ENCODE assay signal across 8 cellular contexts in the genomic region with DNA sequence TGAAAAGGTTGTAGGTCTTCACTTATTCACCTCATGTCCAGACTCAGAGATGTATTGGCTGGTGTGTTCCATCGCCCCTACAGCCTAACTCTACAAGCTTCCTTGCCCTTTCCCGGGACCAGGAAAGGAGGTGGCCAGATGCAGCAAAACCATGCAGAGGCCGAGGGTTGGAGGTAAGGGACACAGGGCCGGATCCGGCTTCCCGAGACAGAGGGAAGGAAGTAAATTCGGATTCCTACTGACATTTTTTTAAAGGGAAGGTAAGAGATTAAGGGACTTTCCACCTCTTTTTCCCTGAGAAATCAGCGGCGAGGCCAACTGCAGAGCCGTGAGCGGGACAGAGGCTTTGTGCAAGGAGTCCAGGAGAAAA.
A peak's percentile ranks its signal among the peaks of the same experiment; 100 is the strongest.
DNase-seq lines count a peak whose midpoint lies in the region; ATAC-seq and TF ChIP-seq lines count a peak whose summit lies in the region.

No MANE protein-coding gene starts in this region.

- H3K4me1 ChIP-seq in OCI-LY1 (ENCODE audit: insufficient read depth, low read length, severe bottlenecking) (no peaks in the 10 kb centered on the region), parathyroid adenoma (peaks cover 2% of the 10 kb centered on the region)

- TF ChIP-seq CTCF in OCI-LY1 (IDR thresholded peaks at IDR 0.05; ENCODE audit: low read length), result no peak
- no peak for TF ChIP-seq CTCF in parathyroid adenoma (IDR thresholded peaks at IDR 0.05)

- ATAC-seq in effector memory CD8-positive, alpha-beta T cell (replicated peaks), result no peak
- ATAC-seq in HG02678 (IDR thresholded peaks at IDR 0.05; ENCODE audit: unreplicated experiment), result no peak

- H3K4me2 ChIP-seq in OCI-LY1 (ENCODE audit: low read length), result peak overlapping the region; percentile 26; the same call in 1 of the 2 replicates
- peak overlapping the region; percentile 44 for H3K4me2 ChIP-seq in parathyroid adenoma (ENCODE audit: low read length)

- H3K9me3 ChIP-seq in OCI-LY1 (ENCODE audit: low read length) (peaks cover under 1% of the 10 kb centered on the region; the same call in 1 of the 2 replicates), parathyroid adenoma (ENCODE audit: control insufficient read depth, low read length) (no peaks in the 10 kb centered on the region)

- H3K4me1 Mint-ChIP-seq in effector memory CD8-positive, alpha-beta T cell (ENCODE audit: low read depth in 2 of 2), result peaks cover 5 to 8% of the 10 kb centered on the region in 2 donors

- H3K27me3 ChIP-seq in OCI-LY1 (ENCODE audit: insufficient read depth, low read length) (0 out of 2 replicates have a peak, but pooled peaks cover 5% of the 10 kb centered on the region), parathyroid adenoma (ENCODE audit: control insufficient read depth, insufficient read depth, low read length) (no peaks in the 10 kb centered on the region)

- no peaks in the 10 kb centered on the region for H3K9me3 Mint-ChIP-seq in effector memory CD8-positive, alpha-beta T cell

- H3K4me3 Mint-ChIP-seq in effector memory CD8-positive, alpha-beta T cell, result peak overlapping the region; percentile 72 to 78

- H3K9ac ChIP-seq in OCI-LY1 (ENCODE audit: low read length) (no peak overlapping the region), parathyroid adenoma (no peak overlapping the region)

- no peaks in the 10 kb centered on the region for H4K20me1 ChIP-seq in OCI-LY1 (ENCODE audit: insufficient read depth, low read length)

- H3K36me3 Mint-ChIP-seq in effector memory CD8-positive, alpha-beta T cell (ENCODE audit: insufficient read depth), result no peaks in the 10 kb centered on the region

- H3K4me3 ChIP-seq in OCI-LY1 (ENCODE audit: low read depth, low read length, poor library complexity, severe bottlenecking), result peak overlapping the region; percentile 30
- no peak overlapping the region for H3K4me3 ChIP-seq in parathyroid adenoma (ENCODE audit: low read depth, low read length)

- DNase-seq in NCI-H748 (lab: John Stamatoyannopoulos, UW; ENCODE audit: unreplicated experiment), result peak; percentile 22
- no peak for DNase-seq in NCI-H748 treated with DMSO at 0.1 percent for 48 hours (lab: John Stamatoyannopoulos, UW)
- no peak for DNase-seq in effector memory CD8-positive, alpha-beta T cell
- no peak for DNase-seq in NCI-H1694 treated with DMSO at 0.1 percent for 48 hours (lab: John Stamatoyannopoulos, UW)
- DNase-seq in Ammon's horn (ENCODE audit: low spot score), result no peak

- no peaks in the 10 kb centered on the region for H3F3A ChIP-seq in OCI-LY1 (ENCODE audit: insufficient read depth, low read length)

- H3K27ac ChIP-seq in OCI-LY1 (ENCODE audit: low read depth, low read length, poor library complexity, severe bottlenecking) (no peak overlapping the region), parathyroid adenoma (no peak overlapping the region)

- H3K36me3 ChIP-seq in OCI-LY1 (ENCODE audit: insufficient read depth, low read length), result no peaks in the 10 kb centered on the region
- H3K36me3 ChIP-seq in parathyroid adenoma (ENCODE audit: control insufficient read depth, insufficient read depth, low read length), result no peaks in the 10 kb centered on the region

- H3K79me2 ChIP-seq in OCI-LY1 (ENCODE audit: insufficient read depth, low read length) (no peaks in the 10 kb centered on the region), parathyroid adenoma (no peaks in the 10 kb centered on the region)

- no peaks in the 10 kb centered on the region for H3K9me2 ChIP-seq in OCI-LY1 (ENCODE audit: low read depth, low read length)

- H2AFZ ChIP-seq in OCI-LY1 (ENCODE audit: low read length) (no peak overlapping the region), parathyroid adenoma (peak overlapping the region; percentile 73)

- H3K27me3 Mint-ChIP-seq in effector memory CD8-positive, alpha-beta T cell, result peaks cover 34 to 50% of the 10 kb centered on the region in 2 donors

- H3K27ac Mint-ChIP-seq in effector memory CD8-positive, alpha-beta T cell, result no peak overlapping the region
